8 cellular contexts compared by ENCODE assay signal in the genomic region with DNA sequence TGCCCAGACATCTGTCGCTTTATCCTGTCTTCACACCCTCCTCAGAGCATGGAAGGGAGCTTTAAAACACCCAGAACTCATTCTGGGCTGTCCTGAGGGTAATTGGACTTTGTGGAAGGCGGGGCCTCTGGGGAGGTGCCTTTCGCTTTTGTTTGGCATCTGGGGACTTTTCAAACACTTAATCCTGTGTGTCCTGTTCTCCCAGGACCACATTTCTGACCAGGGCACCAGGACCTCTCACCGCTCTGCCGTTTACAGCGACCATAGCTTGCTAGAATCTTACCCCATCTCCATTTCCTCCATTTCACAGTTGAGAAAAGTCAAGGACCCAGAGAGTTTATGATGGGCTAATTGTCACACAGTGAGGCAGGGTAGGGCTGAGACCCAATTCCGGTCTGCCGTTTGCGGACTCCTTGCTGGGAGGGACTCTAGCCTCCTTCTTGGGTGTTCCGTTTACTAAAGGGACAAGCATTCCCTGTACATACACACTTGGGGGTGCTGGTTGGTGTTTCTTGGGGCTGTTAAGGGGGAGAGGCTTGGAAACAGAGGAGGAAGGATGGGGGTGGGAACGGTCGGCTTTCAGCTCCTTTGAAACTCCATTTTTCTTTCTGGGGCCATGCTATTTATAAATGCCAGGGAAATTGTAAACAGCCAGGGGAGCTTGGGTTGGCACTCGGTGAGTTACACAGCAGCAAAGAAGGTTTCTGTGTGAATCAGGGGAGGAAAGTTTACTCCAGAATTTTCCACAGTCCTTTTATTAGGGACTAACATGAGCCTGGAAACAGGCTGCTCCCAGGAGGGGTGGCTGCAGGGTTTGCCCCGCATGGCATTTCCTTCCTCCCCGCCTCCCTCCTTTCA. TPM values are rescaled to one million over a fixed set of nuclear protein-coding genes. Genes with fewer than 3 reads are reported as not detected.
A peak's percentile ranks its signal among the peaks of the same experiment; 100 is the strongest.
DNase-seq lines count a peak whose midpoint lies in the region; ATAC-seq lines count a peak whose summit lies in the region.

No MANE protein-coding gene starts in this region.

- H3K27me3 ChIP-seq in right cardiac atrium (ENCODE audit: control insufficient read depth, insufficient read depth) = no peaks in the 10 kb centered on the region

- ATAC-seq in activated T-cell treated with anti-CD3 and anti-CD28 coated beads, Interleukin-2, amount 50 U/mL, for 72 hours (replicated peaks in 1 of 2) = no peak
- ATAC-seq in activated T-helper 17 cell treated with anti-CD3 and anti-CD28 coated beads, Interleukin-2, amount 50 U/mL, for 72 hours (replicated peaks) = no peak
- ATAC-seq in right cardiac atrium (peak; percentile 11 to 31), GM19455 (IDR thresholded peaks at IDR 0.05; ENCODE audit: unreplicated experiment) (no peak)

- peaks cover 25% of the 10 kb centered on the region for H3K4me1 Mint-ChIP-seq in activated T-cell treated with anti-CD3 and anti-CD28 coated beads, Interleukin-2, amount 50 U/mL, for 72 hours (ENCODE audit: low read depth)
- H3K4me1 Mint-ChIP-seq in activated T-helper 17 cell treated with anti-CD3 and anti-CD28 coated beads, Interleukin-2, amount 50 U/mL, for 72 hours = peaks cover 4% of the 10 kb centered on the region

- no peak overlapping the region for H3K27ac Mint-ChIP-seq in activated T-cell treated with anti-CD3 and anti-CD28 coated beads, Interleukin-2, amount 50 U/mL, for 72 hours
- H3K27ac Mint-ChIP-seq in activated T-helper 17 cell treated with anti-CD3 and anti-CD28 coated beads, Interleukin-2, amount 50 U/mL, for 72 hours = peak overlapping the region; percentile 71

- peak overlapping the region; percentile 73 for H3K27ac ChIP-seq in right cardiac atrium (ENCODE audit: low read length)

- intact Hi-C loops in right cardiac atrium (cut with DNase I) = loop anchor here in 2 of 4 donors (5.0 to 10.0 kb wide), 2 partner anchors 47 to 54 kb away; no protein-coding TSS in a partner anchor

- peaks cover 20% of the 10 kb centered on the region for H3K4me1 ChIP-seq in right cardiac atrium (ENCODE audit: control insufficient read depth, insufficient read depth, low read length)

- H3K9me3 Mint-ChIP-seq in activated T-cell treated with anti-CD3 and anti-CD28 coated beads, Interleukin-2, amount 50 U/mL, for 72 hours = no peaks in the 10 kb centered on the region
- H3K9me3 Mint-ChIP-seq in activated T-helper 17 cell treated with anti-CD3 and anti-CD28 coated beads, Interleukin-2, amount 50 U/mL, for 72 hours = no peaks in the 10 kb centered on the region

- peaks cover 28% of the 10 kb centered on the region for H3K27me3 Mint-ChIP-seq in activated T-cell treated with anti-CD3 and anti-CD28 coated beads, Interleukin-2, amount 50 U/mL, for 72 hours (ENCODE audit: low read depth)
- no peaks in the 10 kb centered on the region for H3K27me3 Mint-ChIP-seq in activated T-helper 17 cell treated with anti-CD3 and anti-CD28 coated beads, Interleukin-2, amount 50 U/mL, for 72 hours

- DNase-seq in activated T-cell treated with anti-CD3 and anti-CD28 coated beads, Interleukin-2, amount 50 U/mL, for 72 hours = no peak
- no peak for DNase-seq in activated T-cell treated with anti-CD3 and anti-CD28 coated beads, Interleukin-2, amount 50 U/mL, for 1 hour
- DNase-seq in right cardiac atrium (peak in 1 of 3 donors; percentile 68), skeletal muscle cell (ENCODE audit: low read depth) (no peak), dedifferentiated amniotic fluid mesenchymal stem cell (ENCODE audit: extremely low spot score) (no peak)
- no peak for DNase-seq in stimulated activated CD4-positive, alpha-beta T cell treated with anti-CD3 and anti-CD28 coated beads, Interleukin-4, amount 100 ng/mL, for 1 hour

- whole genome bisulfite sequencing in right cardiac atrium = 21% methylated on average over 15 of the region's 15 CpGs

- no peaks in the 10 kb centered on the region for H3K9me3 ChIP-seq in right cardiac atrium (ENCODE audit: control insufficient read depth, low read length)

- H3K36me3 Mint-ChIP-seq in activated T-cell treated with anti-CD3 and anti-CD28 coated beads, Interleukin-2, amount 50 U/mL, for 72 hours (ENCODE audit: insufficient read depth in 2 of 2) = no peaks in the 10 kb centered on the region
- H3K36me3 Mint-ChIP-seq in activated T-helper 17 cell treated with anti-CD3 and anti-CD28 coated beads, Interleukin-2, amount 50 U/mL, for 72 hours (ENCODE audit: low read depth) = no peaks in the 10 kb centered on the region

- H3K4me3 ChIP-seq in right cardiac atrium (ENCODE audit: low read length) (peak overlapping the region; percentile 86), skeletal muscle cell (ENCODE audit: low read depth, low read length) (peak overlapping the region; percentile 79)

- H3K4me3 Mint-ChIP-seq in activated T-cell treated with anti-CD3 and anti-CD28 coated beads, Interleukin-2, amount 50 U/mL, for 72 hours = peak overlapping the region; percentile 78 to 82
- H3K4me3 Mint-ChIP-seq in activated T-helper 17 cell treated with anti-CD3 and anti-CD28 coated beads, Interleukin-2, amount 50 U/mL, for 72 hours = peak overlapping the region; percentile 74

RNA-seq across cellular contexts. Expression of a gene that starts 1.3 kb away (rescaled TPM):
- 1 to 10 TPM; 3.6 to 4.0 TPM for total RNA-seq in activated T-cell treated with anti-CD3 and anti-CD28 coated beads, Interleukin-2, amount 50 U/mL, for 72 hours
- total RNA-seq in activated T-helper 17 cell treated with anti-CD3 and anti-CD28 coated beads, Interleukin-2, amount 50 U/mL, for 72 hours = 1 to 10 TPM; 5.1 to 5.6 TPM
- 1,000 to 10,000 TPM in 3 of 4 donors, 100 to 1,000 TPM in 1; 949 to 1,838 (median 1,489) TPM for total RNA-seq in right cardiac atrium
- polyA plus RNA-seq in right cardiac atrium = 1,813 TPM

Comparison
In these comparisons a context has a peak if more than half of its experiments do, and no peak if none do; other contexts are left out.
1. ATAC-seq: peak in right cardiac atrium (2 of 2); none in activated T-cell treated with anti-CD3 and anti-CD28 coated beads, Interleukin-2, amount 50 U/mL, for 72 hours (0 of 2), activated T-helper 17 cell treated with anti-CD3 and anti-CD28 coated beads, Interleukin-2, amount 50 U/mL, for 72 hours (single experiment) and GM19455 (single experiment).
2. RNA of a gene that starts 1.3 kb away (total RNA-seq): 949 to 1,838 TPM in right cardiac atrium; 5.1 to 5.6 TPM in activated T-helper 17 cell treated with anti-CD3 and anti-CD28 coated beads, Interleukin-2, amount 50 U/mL, for 72 hours and 3.6 to 4.0 TPM in activated T-cell treated with anti-CD3 and anti-CD28 coated beads, Interleukin-2, amount 50 U/mL, for 72 hours; every median in the first group is over 100 times any median in the second.